ENCODE assay signal across 8 cellular contexts in genomic region chr16:67546761-67547422, GRCh38. TPM values are rescaled to one million over a fixed set of nuclear protein-coding genes. Genes with fewer than 3 reads are reported as not detected.
DNase-seq lines count a peak whose midpoint lies in the region; ATAC-seq and TF ChIP-seq lines count a peak whose summit lies in the region.

No MANE protein-coding gene starts in this region.

- H3K27me3 Mint-ChIP-seq in dendritic cell treated with granulocyte-macrophage colony-stimulating factor and Interleukin-4, amounts not matched to agents 40 ng/mL and 50 ng/mL, for 4 days = no peaks in the 10 kb centered on the region

- ATAC-seq in HG02884 (IDR thresholded peaks at IDR 0.05; ENCODE audit: unreplicated experiment) = no peak

- 7 to 12% methylated on average over 5 to 7 of the region's 7 CpGs for WGBS in lower leg skin, 2 donors

- TF ChIP-seq CTCF in GM12865 (IDR thresholded peaks at IDR 0.05; ENCODE audit: insufficient read depth, low read depth, low read length, missing control alignments) (peak; percentile 99), lower leg skin (IDR thresholded peaks at IDR 0.05) (peak in 1 of 3 donors; percentile 84)

- intact Hi-C loops in dendritic cell treated with granulocyte-macrophage colony-stimulating factor and Interleukin-4, amounts not matched to agents 40 ng/mL and 50 ng/mL, for 4 days (cut with micrococcal nuclease) = loop anchor here (1.0 kb wide), 1 partner anchor 16 kb away; no protein-coding TSS in a partner anchor
- intact Hi-C loops in lower leg skin (cut with DNase I; ENCODE audit: low total_unique reads) = no loop called here

- no peak for TF ChIP-seq POLR2A in lower leg skin (IDR thresholded peaks at IDR 0.05)

- peaks cover 83% of the 10 kb centered on the region for H3K36me3 Mint-ChIP-seq in dendritic cell treated with granulocyte-macrophage colony-stimulating factor and Interleukin-4, amounts not matched to agents 40 ng/mL and 50 ng/mL, for 4 days (ENCODE audit: low read depth)

- no peak overlapping the region for H3K4me3 Mint-ChIP-seq in dendritic cell treated with granulocyte-macrophage colony-stimulating factor and Interleukin-4, amounts not matched to agents 40 ng/mL and 50 ng/mL, for 4 days

- in situ Hi-C loops in ACHN (cut with HindIII; ENCODE audit: low pct_ligation_motif_present, low pct_unique_long_range_greater_than_20kb, low sequenced_read_pairs) = no loop called here

- peak overlapping the region; percentile 15 for H3K27ac Mint-ChIP-seq in dendritic cell treated with granulocyte-macrophage colony-stimulating factor and Interleukin-4, amounts not matched to agents 40 ng/mL and 50 ng/mL, for 4 days

- DNase-seq in ACHN (peak; percentile 76), GM12865 (ENCODE audit: low read depth) (peak; percentile 84), NCI-H1092 (lab: John Stamatoyannopoulos, UW) (peak; percentile 21), lower leg skin (ENCODE audit: low spot score in 2 of 2) (peak; percentile 69 to 95)
- DNase-seq in activated CD4-positive, alpha-beta T cell treated with anti-CD3 and anti-CD28 coated beads for 48 hours = peak; percentile 79
- peak in 2 of 3 donors; percentile 55 to 57 for DNase-seq in stimulated activated CD4-positive, alpha-beta T cell treated with anti-CD3 and anti-CD28 coated beads, TNF-alpha, amount 100 ng/mL, for 48 hours (ENCODE audit: low read depth in 3 of 3)

- peaks cover 71% of the 10 kb centered on the region for H3K4me1 Mint-ChIP-seq in dendritic cell treated with granulocyte-macrophage colony-stimulating factor and Interleukin-4, amounts not matched to agents 40 ng/mL and 50 ng/mL, for 4 days (ENCODE audit: low read depth)

- no peak overlapping the region for H3K4me3 ChIP-seq in GM12865 (ENCODE audit: low read depth, low read length)
- no peak overlapping the region for H3K4me3 ChIP-seq in lower leg skin (ENCODE audit: low read depth, poor library complexity, severe bottlenecking)

- H3K9me3 Mint-ChIP-seq in dendritic cell treated with granulocyte-macrophage colony-stimulating factor and Interleukin-4, amounts not matched to agents 40 ng/mL and 50 ng/mL, for 4 days = no peaks in the 10 kb centered on the region

RNA-seq across cellular contexts. Expression of gene CTCF, which starts 15.4 kb away (rescaled TPM):
- 10 to 100 TPM; 41.0 to 49.9 (median 44.2) TPM for total RNA-seq in lower leg skin

RNA-seq across cellular contexts. Expression of gene RIPOR1, which starts 18.3 kb away (rescaled TPM):
- 10 to 100 TPM; 19.3 to 28.6 (median 23.6) TPM for total RNA-seq in lower leg skin

Comparison
In these comparisons a context has a peak if more than half of its experiments do, and no peak if none do; other contexts are left out.
1. DNase-seq: peak in every context shown above with its lines; median percentile 84 in GM12865; 82 in lower leg skin; 79 in activated CD4-positive, alpha-beta T cell treated with anti-CD3 and anti-CD28 coated beads for 48 hours; 76 in ACHN; 56 in stimulated activated CD4-positive, alpha-beta T cell treated with anti-CD3 and anti-CD28 coated beads, TNF-alpha, amount 100 ng/mL, for 48 hours; 21 in NCI-H1092.